Comparison of ENCODE assay signal across 13 cellular contexts in genomic region chrX:148204195-148204594, GRCh38.
"Had no signal": no experiment of that assay in that cellular context is flagged by ENCODE, and none has a peak within 500 bp of the region (broad histone marks: within the 10 kb centered on the region; RNA-seq: fewer than 3 reads in every experiment).

No MANE protein-coding gene starts in this region.

- H3K4me3 ChIP-seq: heart left ventricle, ovary, suprapubic skin, thyroid gland had no signal

- H3K27me3 ChIP-seq: heart left ventricle, ovary, suprapubic skin, thyroid gland had no signal

- H3K4me1 ChIP-seq: heart left ventricle, suprapubic skin, thyroid gland had no signal

- DNase-seq: effector memory CD4-positive, alpha-beta T cell; heart left ventricle; hypothalamus; kidney glomerular epithelial cell; naive thymus-derived CD4-positive, alpha-beta T cell; ovary; right cardiac atrium; small intestine; stimulated activated CD4-positive, alpha-beta T cell treated with anti-CD3 and anti-CD28 coated beads, Interleukin-12 subunit alpha, Interleukin-12 subunit beta, amount 100 ng/mL, for 4 hours; stimulated activated naive CD4-positive, alpha-beta T cell treated with Interleukin-2 at 50 U/mL for 16 hours; thyroid gland had no signal

- H3K9me3 ChIP-seq: heart left ventricle, ovary, suprapubic skin, thyroid gland had no signal

- H3K27ac ChIP-seq: heart left ventricle, ovary, suprapubic skin, thyroid gland had no signal

- H3K36me3 ChIP-seq: heart left ventricle, ovary, suprapubic skin, thyroid gland had no signal

- ATAC-seq: esophagus mucosa; heart left ventricle; naive thymus-derived CD4-positive, alpha-beta T cell; right cardiac atrium had no signal
